Comparison of ENCODE assay signal across 16 cellular contexts in genomic region chr5:71924325-71924724, GRCh38.
A peak's percentile ranks its signal among the peaks of the same experiment; 100 is the strongest.
DNase-seq lines count a peak whose midpoint lies in the region; ATAC-seq, FAIRE-seq and TF ChIP-seq lines count a peak whose summit lies in the region.
"Had no signal": no experiment of that assay in that cellular context is flagged by ENCODE, and none has a peak within 500 bp of the region (broad histone marks: within the 10 kb centered on the region; RNA-seq: fewer than 3 reads in every experiment).

No MANE protein-coding gene starts in this region.

- CTCF ChIA-PET in PC-9 (lab: Charles Lee), result no interaction called here

- peaks cover 45% of the 10 kb centered on the region for H3K4me1 ChIP-seq in GM23248 (ENCODE audit: insufficient read depth)
- peaks cover 36% of the 10 kb centered on the region for H3K4me1 ChIP-seq in PC-9 (replicated peaks; ENCODE audit: insufficient read depth)
- no peaks in the 10 kb centered on the region for H3K4me1 ChIP-seq in SJCRH30

- POLR2A ChIA-PET in PC-9 (lab: Charles Lee; ENCODE audit: unreplicated experiment), result no interaction called here
- POLR2A ChIA-PET in naive thymus-derived CD8-positive, alpha-beta T cell (lab: Charles Lee), result no interaction called here

- H2AFZ ChIP-seq in GM23248 (peak overlapping the region; percentile 37), PC-9 (no peak overlapping the region)

- ATAC-seq in naive thymus-derived CD8-positive, alpha-beta T cell, result no peak
- no peak for ATAC-seq in activated T-cell treated with anti-CD3 and anti-CD28 coated beads, Interleukin-2, amount 50 U/mL, for 72 hours (replicated peaks in 1 of 2)
- ATAC-seq: Right ventricle myocardium inferior, T-helper 17 cell had no signal

- peak overlapping the region; percentile 68 for H3K4me2 ChIP-seq in GM23248 (ENCODE audit: unreplicated experiment)
- H3K4me2 ChIP-seq in PC-9, result no peak overlapping the region

- H3K79me2 ChIP-seq in GM23248 (ENCODE audit: insufficient read depth) (no peaks in the 10 kb centered on the region), PC-9 (ENCODE audit: low read depth) (no peaks in the 10 kb centered on the region)

- no peaks in the 10 kb centered on the region for H4K20me1 ChIP-seq in GM23248 (ENCODE audit: insufficient read depth)
- H4K20me1 ChIP-seq in PC-9 (ENCODE audit: insufficient read depth), result no peaks in the 10 kb centered on the region

- peaks cover 14% of the 10 kb centered on the region for H3K9me3 Mint-ChIP-seq in osteocyte (ENCODE audit: unreplicated experiment)
- peaks cover 0 to 19% (median 11%) of the 10 kb centered on the region in 9 donors for H3K9me3 Mint-ChIP-seq in naive thymus-derived CD8-positive, alpha-beta T cell
- peaks cover 3 to 8% of the 10 kb centered on the region in 2 donors for H3K9me3 Mint-ChIP-seq in activated T-cell treated with anti-CD3 and anti-CD28 coated beads, Interleukin-2, amount 50 U/mL, for 72 hours

- H3F3A ChIP-seq in GM23248 (ENCODE audit: insufficient read depth), result peaks cover 35% of the 10 kb centered on the region
- peaks cover 12% of the 10 kb centered on the region for H3F3A ChIP-seq in PC-9 (ENCODE audit: insufficient read depth, low read depth)

- H3K36me3 Mint-ChIP-seq in osteocyte (ENCODE audit: unreplicated experiment), result peaks cover 2% of the 10 kb centered on the region
- peaks cover 0 to 10% (median 0%) of the 10 kb centered on the region in 3 donors for H3K36me3 Mint-ChIP-seq in naive thymus-derived CD8-positive, alpha-beta T cell
- no peaks in the 10 kb centered on the region for H3K36me3 Mint-ChIP-seq in activated T-cell treated with anti-CD3 and anti-CD28 coated beads, Interleukin-2, amount 50 U/mL, for 72 hours (ENCODE audit: insufficient read depth in 2 of 2)

- TF ChIP-seq POLR2A in GM12892 (IDR thresholded peaks at IDR 0.05; ENCODE audit: low read depth, low read length), result no peak

- DNase-seq in GM23248, result peak; percentile 57
- no peak for DNase-seq in PC-9
- DNase-seq in choroid plexus epithelial cell (ENCODE audit: low read depth), result peak; percentile 54
- no peak for DNase-seq in osteocyte (ENCODE audit: extremely low spot score, unreplicated experiment)
- no peak for DNase-seq in naive thymus-derived CD8-positive, alpha-beta T cell
- DNase-seq in GM12892 (ENCODE audit: insufficient read length), result no peak
- no peak for DNase-seq in activated T-cell treated with anti-CD3 and anti-CD28 coated beads, Interleukin-2, amount 50 U/mL, for 72 hours
- DNase-seq in SJCRH30, result no peak
- DNase-seq: activated B cell treated with CpG ODN at 0.5 μM for 24 hours, DMS 273 treated with DMSO at 0.1 percent for 48 hours, left colon, NCI-H1105, T-helper 17 cell had no signal

- H3K27me3 ChIP-seq in GM23248 (replicated peaks; ENCODE audit: insufficient read depth), result no peaks in the 10 kb centered on the region
- no peaks in the 10 kb centered on the region for H3K27me3 ChIP-seq in PC-9 (ENCODE audit: insufficient read depth, low read depth)
- no peaks in the 10 kb centered on the region for H3K27me3 ChIP-seq in SJCRH30

- no peaks in the 10 kb centered on the region for H3K36me3 ChIP-seq in GM23248 (ENCODE audit: low read depth)
- no peaks in the 10 kb centered on the region; the same call in 1 of the 2 replicates for H3K36me3 ChIP-seq in PC-9 (ENCODE audit: low read depth)
- no peaks in the 10 kb centered on the region for H3K36me3 ChIP-seq in SJCRH30

- H3K4me1 Mint-ChIP-seq in osteocyte (ENCODE audit: unreplicated experiment), result peaks cover 28% of the 10 kb centered on the region
- H3K4me1 Mint-ChIP-seq in naive thymus-derived CD8-positive, alpha-beta T cell, result no peaks in the 10 kb centered on the region
- no peaks in the 10 kb centered on the region for H3K4me1 Mint-ChIP-seq in activated T-cell treated with anti-CD3 and anti-CD28 coated beads, Interleukin-2, amount 50 U/mL, for 72 hours (ENCODE audit: low read depth)
- H3K4me1 Mint-ChIP-seq: activated B cell treated with CpG ODN at 0.5 μM for 24 hours, T-helper 17 cell had no signal

- no TSS peak for BruUV-seq in PC-9 (replicated peaks; lab: Mats Ljungman, UMichigan)

- FAIRE-seq in GM12892 (lab: Jason Lieb, UNC), result no peak

- in situ Hi-C loops in GM23248 (cut with MboI), result no loop called here

- intact Hi-C loops in PC-9 (cut with micrococcal nuclease; ENCODE audit: unreplicated experiment), result no loop called here

- H3K27ac ChIP-seq in GM23248 (peak overlapping the region; percentile 76), PC-9 (peak overlapping the region; percentile 94), SJCRH30 (no peak overlapping the region)

- no peaks in the 10 kb centered on the region for H3K9me3 ChIP-seq in GM23248 (ENCODE audit: low read depth)
- H3K9me3 ChIP-seq in PC-9 (ENCODE audit: insufficient read depth, low read depth), result peaks cover 12% of the 10 kb centered on the region
- no peaks in the 10 kb centered on the region for H3K9me3 ChIP-seq in SJCRH30 (replicated peaks)

- no peaks in the 10 kb centered on the region for H3K9me2 ChIP-seq in GM23248 (ENCODE audit: insufficient read depth)
- no peaks in the 10 kb centered on the region for H3K9me2 ChIP-seq in PC-9 (ENCODE audit: insufficient read depth)

- peak overlapping the region; percentile 91 for H3K27ac Mint-ChIP-seq in osteocyte (ENCODE audit: unreplicated experiment)
- H3K27ac Mint-ChIP-seq in naive thymus-derived CD8-positive, alpha-beta T cell, result no peak overlapping the region
- no peak overlapping the region for H3K27ac Mint-ChIP-seq in activated T-cell treated with anti-CD3 and anti-CD28 coated beads, Interleukin-2, amount 50 U/mL, for 72 hours
- H3K27ac Mint-ChIP-seq: activated B cell treated with CpG ODN at 0.5 μM for 24 hours; dendritic cell treated with granulocyte-macrophage colony-stimulating factor and Interleukin-4, amounts not matched to agents 40 ng/mL and 50 ng/mL, for 4 days; T-helper 17 cell had no signal

- no peak overlapping the region for H3K4me3 Mint-ChIP-seq in osteocyte (ENCODE audit: unreplicated experiment)
- no peak overlapping the region for H3K4me3 Mint-ChIP-seq in naive thymus-derived CD8-positive, alpha-beta T cell
- no peak overlapping the region for H3K4me3 Mint-ChIP-seq in activated T-cell treated with anti-CD3 and anti-CD28 coated beads, Interleukin-2, amount 50 U/mL, for 72 hours
- H3K4me3 Mint-ChIP-seq: activated B cell treated with CpG ODN at 0.5 μM for 24 hours; dendritic cell treated with granulocyte-macrophage colony-stimulating factor and Interleukin-4, amounts not matched to agents 40 ng/mL and 50 ng/mL, for 4 days; T-helper 17 cell had no signal

- H3K27me3 Mint-ChIP-seq in osteocyte (ENCODE audit: unreplicated experiment), result no peaks in the 10 kb centered on the region
- H3K27me3 Mint-ChIP-seq in naive thymus-derived CD8-positive, alpha-beta T cell, result peaks cover 3 to 33% (median 8%) of the 10 kb centered on the region in 5 donors
- peaks cover 13% of the 10 kb centered on the region for H3K27me3 Mint-ChIP-seq in activated T-cell treated with anti-CD3 and anti-CD28 coated beads, Interleukin-2, amount 50 U/mL, for 72 hours (ENCODE audit: low read depth)
- H3K27me3 Mint-ChIP-seq: dendritic cell treated with granulocyte-macrophage colony-stimulating factor and Interleukin-4, amounts not matched to agents 40 ng/mL and 50 ng/mL, for 4 days; T-helper 17 cell had no signal

- no peak for TF ChIP-seq CTCF in PC-9 (conservative IDR thresholded peaks at IDR 0.05)
- TF ChIP-seq CTCF in choroid plexus epithelial cell (conservative IDR thresholded peaks at IDR 0.05; ENCODE audit: low read depth, low read length), result no peak
- TF ChIP-seq CTCF in osteocyte (IDR thresholded peaks at IDR 0.05), result no peak

- H3K4me3 ChIP-seq in GM23248 (0 out of 2 replicates have a peak overlapping the region, but pooled peaks have one; percentile 1), PC-9 (no peak overlapping the region), choroid plexus epithelial cell (ENCODE audit: low read depth, low read length) (no peak overlapping the region), SJCRH30 (no peak overlapping the region)
- H3K4me3 ChIP-seq: skin epidermis had no signal

- H3K9ac ChIP-seq in GM23248, result peak overlapping the region; percentile 2; the same call in 1 of the 2 replicates

Comparison
In these comparisons a context has a peak if more than half of its experiments do, and no peak if none do; other contexts are left out.
1. DNase-seq: peak in GM23248 (single experiment) and choroid plexus epithelial cell (single experiment); none in PC-9 (0 of 2), osteocyte (single experiment), naive thymus-derived CD8-positive, alpha-beta T cell (0 of 10), GM12892 (single experiment), activated T-cell treated with anti-CD3 and anti-CD28 coated beads, Interleukin-2, amount 50 U/mL, for 72 hours (0 of 2) and SJCRH30 (0 of 2).